2 cellular contexts compared by ENCODE assay signal in the genomic region with DNA sequence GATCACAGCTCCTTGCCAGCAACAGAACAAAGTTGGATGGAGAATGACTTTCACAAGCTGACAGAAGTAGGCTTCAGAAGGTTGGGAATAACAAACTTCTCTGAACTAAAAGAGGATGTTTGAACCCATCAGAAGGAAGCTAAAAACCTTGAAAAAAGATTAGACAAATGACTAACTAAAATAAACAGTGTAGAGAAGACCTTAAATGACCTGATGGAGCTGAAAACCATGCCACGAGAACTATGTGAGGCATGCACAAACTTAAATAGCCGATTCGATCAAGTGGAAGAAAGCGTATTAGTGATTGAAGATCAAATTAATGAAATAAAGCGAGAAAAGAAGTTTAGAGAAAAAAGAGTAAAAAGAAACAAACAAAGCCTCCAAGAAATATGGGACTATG. TPM values are rescaled to one million over a fixed set of nuclear protein-coding genes. Genes with fewer than 3 reads are reported as not detected.
"Had no signal": no experiment of that assay in that cellular context is flagged by ENCODE, and none has a peak within 500 bp of the region (broad histone marks: within the 10 kb centered on the region; RNA-seq: fewer than 3 reads in every experiment).

No MANE protein-coding gene starts in this region.

RNA-seq across cellular contexts. Expression of gene MSH4, which starts 18.0 kb away (rescaled TPM):
- total RNA-seq: LHCN-M2, M059J had no signal
